Comparison of ENCODE assay signal across 2 cellular contexts in the genomic region with DNA sequence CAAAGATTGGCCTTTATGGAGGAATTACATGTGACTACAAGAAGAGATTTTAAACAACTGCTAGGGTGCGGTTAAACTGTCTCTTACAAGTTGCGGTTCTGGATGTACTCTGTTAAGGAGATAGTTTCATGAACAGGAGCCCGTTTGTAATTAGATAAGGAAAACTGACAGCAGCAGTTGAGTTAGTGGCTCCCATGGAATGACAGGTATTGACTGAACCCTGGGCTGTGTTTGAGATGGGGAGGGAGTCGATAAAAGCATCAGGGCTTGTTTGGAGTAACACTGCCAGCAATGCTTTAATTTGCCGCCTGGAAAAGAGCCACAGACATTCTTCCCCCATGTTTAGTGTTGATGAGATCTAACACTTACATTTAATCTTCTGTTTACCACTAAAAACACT.
TF ChIP-seq lines count a peak whose summit lies in the region.

No MANE protein-coding gene starts in this region.

TF ChIP-seq in GM23338, 12 proteins besides CTCF, POLR2A, EP300 and RAD21:
- TF ChIP-seq ZNF331 (CRISPR knock-in tag; IDR thresholded peaks at IDR 0.05; ENCODE audit: low read depth), result no peak
- TF ChIP-seq POLR2AphosphoS5 (IDR thresholded peaks at IDR 0.05; ENCODE audit: low read depth), result no peak
- TF ChIP-seq NANOG (IDR thresholded peaks at IDR 0.05; ENCODE audit: borderline replicate concordance), result no peak
- TF ChIP-seq STAT1 (IDR thresholded peaks at IDR 0.05; ENCODE audit: unreplicated experiment), result no peak
- TF ChIP-seq EZH2phosphoT487 (IDR thresholded peaks at IDR 0.05; ENCODE audit: unreplicated experiment), result no peak
- TF ChIP-seq, protein P1, sequence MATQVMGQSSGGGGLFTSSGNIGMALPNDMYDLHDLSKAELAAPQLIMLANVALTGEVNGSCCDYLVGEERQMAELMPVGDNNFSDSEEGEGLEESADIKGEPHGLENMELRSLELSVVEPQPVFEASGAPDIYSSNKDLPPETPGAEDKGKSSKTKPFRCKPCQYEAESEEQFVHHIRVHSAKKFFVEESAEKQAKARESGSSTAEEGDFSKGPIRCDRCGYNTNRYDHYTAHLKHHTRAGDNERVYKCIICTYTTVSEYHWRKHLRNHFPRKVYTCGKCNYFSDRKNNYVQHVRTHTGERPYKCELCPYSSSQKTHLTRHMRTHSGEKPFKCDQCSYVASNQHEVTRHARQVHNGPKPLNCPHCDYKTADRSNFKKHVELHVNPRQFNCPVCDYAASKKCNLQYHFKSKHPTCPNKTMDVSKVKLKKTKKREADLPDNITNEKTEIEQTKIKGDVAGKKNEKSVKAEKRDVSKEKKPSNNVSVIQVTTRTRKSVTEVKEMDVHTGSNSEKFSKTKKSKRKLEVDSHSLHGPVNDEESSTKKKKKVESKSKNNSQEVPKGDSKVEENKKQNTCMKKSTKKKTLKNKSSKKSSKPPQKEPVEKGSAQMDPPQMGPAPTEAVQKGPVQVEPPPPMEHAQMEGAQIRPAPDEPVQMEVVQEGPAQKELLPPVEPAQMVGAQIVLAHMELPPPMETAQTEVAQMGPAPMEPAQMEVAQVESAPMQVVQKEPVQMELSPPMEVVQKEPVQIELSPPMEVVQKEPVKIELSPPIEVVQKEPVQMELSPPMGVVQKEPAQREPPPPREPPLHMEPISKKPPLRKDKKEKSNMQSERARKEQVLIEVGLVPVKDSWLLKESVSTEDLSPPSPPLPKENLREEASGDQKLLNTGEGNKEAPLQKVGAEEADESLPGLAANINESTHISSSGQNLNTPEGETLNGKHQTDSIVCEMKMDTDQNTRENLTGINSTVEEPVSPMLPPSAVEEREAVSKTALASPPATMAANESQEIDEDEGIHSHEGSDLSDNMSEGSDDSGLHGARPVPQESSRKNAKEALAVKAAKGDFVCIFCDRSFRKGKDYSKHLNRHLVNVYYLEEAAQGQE (IDR thresholded peaks at IDR 0.05; ENCODE audit: unreplicated experiment), result no peak
- TF ChIP-seq, protein P2, sequence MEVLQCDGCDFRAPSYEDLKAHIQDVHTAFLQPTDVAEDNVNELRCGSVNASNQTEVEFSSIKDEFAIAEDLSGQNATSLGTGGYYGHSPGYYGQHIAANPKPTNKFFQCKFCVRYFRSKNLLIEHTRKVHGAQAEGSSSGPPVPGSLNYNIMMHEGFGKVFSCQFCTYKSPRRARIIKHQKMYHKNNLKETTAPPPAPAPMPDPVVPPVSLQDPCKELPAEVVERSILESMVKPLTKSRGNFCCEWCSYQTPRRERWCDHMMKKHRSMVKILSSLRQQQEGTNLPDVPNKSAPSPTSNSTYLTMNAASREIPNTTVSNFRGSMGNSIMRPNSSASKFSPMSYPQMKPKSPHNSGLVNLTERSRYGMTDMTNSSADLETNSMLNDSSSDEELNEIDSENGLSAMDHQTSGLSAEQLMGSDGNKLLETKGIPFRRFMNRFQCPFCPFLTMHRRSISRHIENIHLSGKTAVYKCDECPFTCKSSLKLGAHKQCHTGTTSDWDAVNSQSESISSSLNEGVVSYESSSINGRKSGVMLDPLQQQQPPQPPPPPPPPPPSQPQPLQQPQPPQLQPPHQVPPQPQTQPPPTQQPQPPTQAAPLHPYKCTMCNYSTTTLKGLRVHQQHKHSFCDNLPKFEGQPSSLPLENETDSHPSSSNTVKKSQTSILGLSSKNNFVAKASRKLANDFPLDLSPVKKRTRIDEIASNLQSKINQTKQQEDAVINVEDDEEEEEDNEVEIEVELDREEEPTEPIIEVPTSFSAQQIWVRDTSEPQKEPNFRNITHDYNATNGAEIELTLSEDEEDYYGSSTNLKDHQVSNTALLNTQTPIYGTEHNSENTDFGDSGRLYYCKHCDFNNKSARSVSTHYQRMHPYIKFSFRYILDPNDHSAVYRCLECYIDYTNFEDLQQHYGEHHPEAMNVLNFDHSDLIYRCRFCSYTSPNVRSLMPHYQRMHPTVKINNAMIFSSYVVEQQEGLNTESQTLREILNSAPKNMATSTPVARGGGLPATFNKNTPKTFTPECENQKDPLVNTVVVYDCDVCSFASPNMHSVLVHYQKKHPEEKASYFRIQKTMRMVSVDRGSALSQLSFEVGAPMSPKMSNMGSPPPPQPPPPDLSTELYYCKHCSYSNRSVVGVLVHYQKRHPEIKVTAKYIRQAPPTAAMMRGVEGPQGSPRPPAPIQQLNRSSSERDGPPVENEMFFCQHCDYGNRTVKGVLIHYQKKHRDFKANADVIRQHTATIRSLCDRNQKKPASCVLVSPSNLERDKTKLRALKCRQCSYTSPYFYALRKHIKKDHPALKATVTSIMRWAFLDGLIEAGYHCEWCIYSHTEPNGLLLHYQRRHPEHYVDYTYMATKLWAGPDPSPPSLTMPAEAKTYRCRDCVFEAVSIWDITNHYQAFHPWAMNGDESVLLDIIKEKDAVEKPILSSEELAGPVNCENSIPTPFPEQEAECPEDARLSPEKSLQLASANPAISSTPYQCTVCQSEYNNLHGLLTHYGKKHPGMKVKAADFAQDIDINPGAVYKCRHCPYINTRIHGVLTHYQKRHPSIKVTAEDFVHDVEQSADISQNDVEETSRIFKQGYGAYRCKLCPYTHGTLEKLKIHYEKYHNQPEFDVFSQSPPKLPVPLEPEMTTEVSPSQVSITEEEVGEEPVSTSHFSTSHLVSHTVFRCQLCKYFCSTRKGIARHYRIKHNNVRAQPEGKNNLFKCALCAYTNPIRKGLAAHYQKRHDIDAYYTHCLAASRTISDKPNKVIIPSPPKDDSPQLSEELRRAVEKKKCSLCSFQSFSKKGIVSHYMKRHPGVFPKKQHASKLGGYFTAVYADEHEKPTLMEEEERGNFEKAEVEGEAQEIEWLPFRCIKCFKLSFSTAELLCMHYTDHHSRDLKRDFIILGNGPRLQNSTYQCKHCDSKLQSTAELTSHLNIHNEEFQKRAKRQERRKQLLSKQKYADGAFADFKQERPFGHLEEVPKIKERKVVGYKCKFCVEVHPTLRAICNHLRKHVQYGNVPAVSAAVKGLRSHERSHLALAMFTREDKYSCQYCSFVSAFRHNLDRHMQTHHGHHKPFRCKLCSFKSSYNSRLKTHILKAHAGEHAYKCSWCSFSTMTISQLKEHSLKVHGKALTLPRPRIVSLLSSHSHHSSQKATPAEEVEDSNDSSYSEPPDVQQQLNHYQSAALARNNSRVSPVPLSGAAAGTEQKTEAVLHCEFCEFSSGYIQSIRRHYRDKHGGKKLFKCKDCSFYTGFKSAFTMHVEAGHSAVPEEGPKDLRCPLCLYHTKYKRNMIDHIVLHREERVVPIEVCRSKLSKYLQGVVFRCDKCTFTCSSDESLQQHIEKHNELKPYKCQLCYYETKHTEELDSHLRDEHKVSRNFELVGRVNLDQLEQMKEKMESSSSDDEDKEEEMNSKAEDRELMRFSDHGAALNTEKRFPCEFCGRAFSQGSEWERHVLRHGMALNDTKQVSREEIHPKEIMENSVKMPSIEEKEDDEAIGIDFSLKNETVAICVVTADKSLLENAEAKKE (CRISPR knock-in tag; IDR thresholded peaks at IDR 0.05), result no peak
- TF ChIP-seq ZNF114 (CRISPR knock-in tag; IDR thresholded peaks at IDR 0.05), result no peak
- TF ChIP-seq EZH2 (IDR thresholded peaks at IDR 0.05; ENCODE audit: low read depth, unreplicated experiment), result no peak
- no peak for TF ChIP-seq JUNB (IDR thresholded peaks at IDR 0.05; ENCODE audit: unreplicated experiment)
- TF ChIP-seq CREB1 (CRISPR knock-in tag; IDR thresholded peaks at IDR 0.05; ENCODE audit: low read depth), result no peak

TF ChIP-seq in K562, 482 proteins besides CTCF, POLR2A, EP300 and RAD21 (continues in another document):
- peak; percentile 68; the same call in 1 of the 2 replicates for TF ChIP-seq PML (IDR thresholded peaks at IDR 0.05; ENCODE audit: low read length)
- TF ChIP-seq, protein P3, sequence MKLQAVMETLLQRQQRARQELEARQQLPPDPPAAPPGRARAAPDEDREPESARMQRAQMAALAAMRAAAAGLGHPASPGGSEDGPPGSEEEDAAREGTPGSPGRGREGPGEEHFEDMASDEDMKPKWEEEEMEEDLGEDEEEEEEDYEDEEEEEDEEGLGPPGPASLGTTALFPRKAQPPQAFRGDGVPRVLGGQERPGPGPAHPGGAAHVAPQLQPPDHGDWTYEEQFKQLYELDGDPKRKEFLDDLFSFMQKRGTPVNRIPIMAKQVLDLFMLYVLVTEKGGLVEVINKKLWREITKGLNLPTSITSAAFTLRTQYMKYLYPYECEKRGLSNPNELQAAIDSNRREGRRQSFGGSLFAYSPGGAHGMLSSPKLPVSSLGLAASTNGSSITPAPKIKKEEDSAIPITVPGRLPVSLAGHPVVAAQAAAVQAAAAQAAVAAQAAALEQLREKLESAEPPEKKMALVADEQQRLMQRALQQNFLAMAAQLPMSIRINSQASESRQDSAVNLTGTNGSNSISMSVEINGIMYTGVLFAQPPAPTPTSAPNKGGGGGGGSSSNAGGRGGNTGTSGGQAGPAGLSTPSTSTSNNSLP (IDR thresholded peaks at IDR 0.05; ENCODE audit: borderline replicate concordance, low read depth, low read length), result peak; percentile 31; the same call in 1 of the 2 replicates
- TF ChIP-seq STAG1 (CRISPR knock-in tag; IDR thresholded peaks at IDR 0.05; ENCODE audit: borderline replicate concordance), result no peak
- no peak for TF ChIP-seq CHD1 (IDR thresholded peaks at IDR 0.05; ENCODE audit: low read length)
- TF ChIP-seq ZNF780A (CRISPR knock-in tag; IDR thresholded peaks at IDR 0.05), result no peak
- TF ChIP-seq TEAD4 (IDR thresholded peaks at IDR 0.05; ENCODE audit: low read length), result peak; percentile 92
- TF ChIP-seq TEAD4 (CRISPR knock-in tag; IDR thresholded peaks at IDR 0.05; ENCODE audit: borderline replicate concordance), result no peak
- TF ChIP-seq NCOA1 (IDR thresholded peaks at IDR 0.05; ENCODE audit: low read depth), result peak; percentile 49; the same call in 1 of the 2 replicates
- no peak for TF ChIP-seq MTF1 (CRISPR knock-in tag; IDR thresholded peaks at IDR 0.05; ENCODE audit: borderline replicate concordance)
- TF ChIP-seq, protein P4, sequence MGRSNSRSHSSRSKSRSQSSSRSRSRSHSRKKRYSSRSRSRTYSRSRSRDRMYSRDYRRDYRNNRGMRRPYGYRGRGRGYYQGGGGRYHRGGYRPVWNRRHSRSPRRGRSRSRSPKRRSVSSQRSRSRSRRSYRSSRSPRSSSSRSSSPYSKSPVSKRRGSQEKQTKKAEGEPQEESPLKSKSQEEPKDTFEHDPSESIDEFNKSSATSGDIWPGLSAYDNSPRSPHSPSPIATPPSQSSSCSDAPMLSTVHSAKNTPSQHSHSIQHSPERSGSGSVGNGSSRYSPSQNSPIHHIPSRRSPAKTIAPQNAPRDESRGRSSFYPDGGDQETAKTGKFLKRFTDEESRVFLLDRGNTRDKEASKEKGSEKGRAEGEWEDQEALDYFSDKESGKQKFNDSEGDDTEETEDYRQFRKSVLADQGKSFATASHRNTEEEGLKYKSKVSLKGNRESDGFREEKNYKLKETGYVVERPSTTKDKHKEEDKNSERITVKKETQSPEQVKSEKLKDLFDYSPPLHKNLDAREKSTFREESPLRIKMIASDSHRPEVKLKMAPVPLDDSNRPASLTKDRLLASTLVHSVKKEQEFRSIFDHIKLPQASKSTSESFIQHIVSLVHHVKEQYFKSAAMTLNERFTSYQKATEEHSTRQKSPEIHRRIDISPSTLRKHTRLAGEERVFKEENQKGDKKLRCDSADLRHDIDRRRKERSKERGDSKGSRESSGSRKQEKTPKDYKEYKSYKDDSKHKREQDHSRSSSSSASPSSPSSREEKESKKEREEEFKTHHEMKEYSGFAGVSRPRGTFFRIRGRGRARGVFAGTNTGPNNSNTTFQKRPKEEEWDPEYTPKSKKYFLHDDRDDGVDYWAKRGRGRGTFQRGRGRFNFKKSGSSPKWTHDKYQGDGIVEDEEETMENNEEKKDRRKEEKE (IDR thresholded peaks at IDR 0.05; ENCODE audit: borderline replicate concordance in 1 of 2, control insufficient read depth in 1 of 2, low read depth in 2 of 2, low read length in 1 of 2), result 0 out of 4 replicates have a peak, but pooled peaks of 1 of the 2 experiments have one; percentile 71
- peak; percentile 61; the same call in 1 of the 2 replicates for TF ChIP-seq MTA1 (IDR thresholded peaks at IDR 0.05; ENCODE audit: borderline replicate concordance)
- peak; percentile 88 for TF ChIP-seq CC2D1A (IDR thresholded peaks at IDR 0.05)
- TF ChIP-seq, protein P5, sequence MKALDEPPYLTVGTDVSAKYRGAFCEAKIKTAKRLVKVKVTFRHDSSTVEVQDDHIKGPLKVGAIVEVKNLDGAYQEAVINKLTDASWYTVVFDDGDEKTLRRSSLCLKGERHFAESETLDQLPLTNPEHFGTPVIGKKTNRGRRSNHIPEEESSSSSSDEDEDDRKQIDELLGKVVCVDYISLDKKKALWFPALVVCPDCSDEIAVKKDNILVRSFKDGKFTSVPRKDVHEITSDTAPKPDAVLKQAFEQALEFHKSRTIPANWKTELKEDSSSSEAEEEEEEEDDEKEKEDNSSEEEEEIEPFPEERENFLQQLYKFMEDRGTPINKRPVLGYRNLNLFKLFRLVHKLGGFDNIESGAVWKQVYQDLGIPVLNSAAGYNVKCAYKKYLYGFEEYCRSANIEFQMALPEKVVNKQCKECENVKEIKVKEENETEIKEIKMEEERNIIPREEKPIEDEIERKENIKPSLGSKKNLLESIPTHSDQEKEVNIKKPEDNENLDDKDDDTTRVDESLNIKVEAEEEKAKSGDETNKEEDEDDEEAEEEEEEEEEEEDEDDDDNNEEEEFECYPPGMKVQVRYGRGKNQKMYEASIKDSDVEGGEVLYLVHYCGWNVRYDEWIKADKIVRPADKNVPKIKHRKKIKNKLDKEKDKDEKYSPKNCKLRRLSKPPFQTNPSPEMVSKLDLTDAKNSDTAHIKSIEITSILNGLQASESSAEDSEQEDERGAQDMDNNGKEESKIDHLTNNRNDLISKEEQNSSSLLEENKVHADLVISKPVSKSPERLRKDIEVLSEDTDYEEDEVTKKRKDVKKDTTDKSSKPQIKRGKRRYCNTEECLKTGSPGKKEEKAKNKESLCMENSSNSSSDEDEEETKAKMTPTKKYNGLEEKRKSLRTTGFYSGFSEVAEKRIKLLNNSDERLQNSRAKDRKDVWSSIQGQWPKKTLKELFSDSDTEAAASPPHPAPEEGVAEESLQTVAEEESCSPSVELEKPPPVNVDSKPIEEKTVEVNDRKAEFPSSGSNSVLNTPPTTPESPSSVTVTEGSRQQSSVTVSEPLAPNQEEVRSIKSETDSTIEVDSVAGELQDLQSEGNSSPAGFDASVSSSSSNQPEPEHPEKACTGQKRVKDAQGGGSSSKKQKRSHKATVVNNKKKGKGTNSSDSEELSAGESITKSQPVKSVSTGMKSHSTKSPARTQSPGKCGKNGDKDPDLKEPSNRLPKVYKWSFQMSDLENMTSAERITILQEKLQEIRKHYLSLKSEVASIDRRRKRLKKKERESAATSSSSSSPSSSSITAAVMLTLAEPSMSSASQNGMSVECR (CRISPR knock-in tag; IDR thresholded peaks at IDR 0.05), result no peak
- TF ChIP-seq CBX3 (IDR thresholded peaks at IDR 0.05; ENCODE audit: borderline replicate concordance in 1 of 2, low read length in 2 of 2), result peak in 1 of 2 experiments; percentile 49; a peak in 1 of 3 replicates
- TF ChIP-seq ADNP (tag; IDR thresholded peaks at IDR 0.05), result no peak
- peak; percentile 65 for TF ChIP-seq ZNF766 (CRISPR knock-in tag; conservative IDR thresholded peaks at IDR 0.05)
- 0 out of 2 replicates have a peak, but pooled peaks have one; percentile 14 for TF ChIP-seq EP400 (IDR thresholded peaks at IDR 0.05)
- TF ChIP-seq STAT5A (IDR thresholded peaks at IDR 0.05; ENCODE audit: borderline replicate concordance, low read length), result peak; percentile 57; the same call in 1 of the 2 replicates
- peak; percentile 79 for TF ChIP-seq SMARCE1 (IDR thresholded peaks at IDR 0.05)
- peak; percentile 72; the same call in 1 of the 2 replicates for TF ChIP-seq LEF1 (IDR thresholded peaks at IDR 0.05)
- TF ChIP-seq ZNF311 (CRISPR knock-in tag; IDR thresholded peaks at IDR 0.05), result no peak
- peak; percentile 71 for TF ChIP-seq ZEB2 (IDR thresholded peaks at IDR 0.05)
- TF ChIP-seq NR2C1 (IDR thresholded peaks at IDR 0.05), result 0 out of 2 replicates have a peak, but pooled peaks have one; percentile 11
- no peak for TF ChIP-seq NR2C1 (tag; IDR thresholded peaks at IDR 0.05)
- 0 out of 4 replicates have a peak, but pooled peaks of 1 of the 2 experiments have one; percentile 11 for TF ChIP-seq FOXK2 (conservative IDR thresholded peaks at IDR 0.05 in 1 of 2, IDR thresholded peaks at IDR 0.05 in 1 of 2; ENCODE audit: low read depth in 2 of 2)
- no peak for TF ChIP-seq SIRT6 (IDR thresholded peaks at IDR 0.05; ENCODE audit: low read depth, low read length)
- TF ChIP-seq TFAM (CRISPR knock-in tag; conservative IDR thresholded peaks at IDR 0.05), result no peak
- TF ChIP-seq L3MBTL2 (IDR thresholded peaks at IDR 0.05), result 0 out of 2 replicates have a peak, but pooled peaks have one; percentile 22
- no peak for TF ChIP-seq SRSF7 (optimal IDR thresholded peaks at IDR 0.05; ENCODE audit: low read depth, low read length)
